ENCODE assay signal across 1 cellular context in genomic region chr16:30557397-30557949, GRCh38.
TF ChIP-seq lines count a peak whose summit lies in the region.

No MANE protein-coding gene starts in this region.

TF ChIP-seq in IMR-90, 13 proteins besides CTCF, POLR2A, EP300 and RAD21 (continued from another document):
- TF ChIP-seq RCOR1 (IDR thresholded peaks at IDR 0.05; ENCODE audit: insufficient replicate concordance, low read length): no peak
- TF ChIP-seq MAFK (IDR thresholded peaks at IDR 0.05; ENCODE audit: low read depth, low read length): no peak
- no peak for TF ChIP-seq CHD1 (IDR thresholded peaks at IDR 0.05; ENCODE audit: low read depth, low read length)
- TF ChIP-seq FOS (IDR thresholded peaks at IDR 0.05; ENCODE audit: low read depth, low read length): no peak
TF ChIP-seq in IMR-90: peak in this region for 0.
